Comparison of ENCODE assay signal across 1 cellular context in the genomic region with DNA sequence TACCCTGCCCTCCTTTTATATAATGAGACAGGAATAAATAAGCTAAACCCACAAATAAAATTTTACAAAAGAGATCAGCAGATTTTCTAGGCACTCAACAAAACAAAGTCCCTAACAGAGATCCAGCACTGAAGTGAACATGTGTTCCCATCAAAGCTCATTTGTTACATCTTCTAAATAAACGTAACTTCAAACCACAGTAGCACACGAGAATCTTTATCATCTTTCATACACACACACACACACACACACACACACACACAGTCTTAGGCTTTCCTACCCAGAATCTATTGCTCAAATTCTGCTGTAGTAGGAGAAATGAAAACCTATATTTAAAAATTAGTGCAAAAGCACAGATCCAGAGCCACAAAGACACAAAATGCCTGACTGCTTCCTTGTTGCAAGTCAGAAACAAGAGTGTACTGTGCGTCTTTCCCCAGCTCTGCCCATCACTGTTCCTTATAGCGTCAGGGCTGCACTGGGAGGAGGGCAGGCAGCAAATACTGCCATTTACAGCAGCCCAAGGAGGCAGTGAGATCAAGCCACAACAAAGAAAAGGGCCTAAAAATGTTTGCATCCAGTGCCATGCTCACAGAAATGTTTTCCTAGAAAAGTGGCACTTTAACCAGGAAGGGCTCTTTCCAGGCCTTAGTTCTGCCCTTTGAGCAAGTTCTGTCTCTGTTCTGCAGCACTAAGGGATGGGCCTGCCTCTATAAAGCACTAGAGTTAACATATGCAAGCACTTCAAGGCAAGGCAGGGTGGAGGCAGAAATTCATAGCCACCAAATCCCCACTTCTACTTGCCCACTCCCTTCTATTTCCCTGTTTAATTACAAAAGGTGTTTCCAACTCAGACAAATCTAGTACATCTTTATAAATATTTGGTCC.
TF ChIP-seq lines count a peak whose summit lies in the region.

No MANE protein-coding gene starts in this region.

TF ChIP-seq in HepG2, 621 proteins besides CTCF, POLR2A, EP300 and RAD21:
- peak; percentile 33; the same call in 1 of the 2 replicates for TF ChIP-seq RBFOX2 (IDR thresholded peaks at IDR 0.05; ENCODE audit: low read depth, low read length)
- peak; percentile 49; the same call in 1 of the 2 replicates for TF ChIP-seq ZNF12 (CRISPR knock-in tag; IDR thresholded peaks at IDR 0.05)
- TF ChIP-seq, protein P1, sequence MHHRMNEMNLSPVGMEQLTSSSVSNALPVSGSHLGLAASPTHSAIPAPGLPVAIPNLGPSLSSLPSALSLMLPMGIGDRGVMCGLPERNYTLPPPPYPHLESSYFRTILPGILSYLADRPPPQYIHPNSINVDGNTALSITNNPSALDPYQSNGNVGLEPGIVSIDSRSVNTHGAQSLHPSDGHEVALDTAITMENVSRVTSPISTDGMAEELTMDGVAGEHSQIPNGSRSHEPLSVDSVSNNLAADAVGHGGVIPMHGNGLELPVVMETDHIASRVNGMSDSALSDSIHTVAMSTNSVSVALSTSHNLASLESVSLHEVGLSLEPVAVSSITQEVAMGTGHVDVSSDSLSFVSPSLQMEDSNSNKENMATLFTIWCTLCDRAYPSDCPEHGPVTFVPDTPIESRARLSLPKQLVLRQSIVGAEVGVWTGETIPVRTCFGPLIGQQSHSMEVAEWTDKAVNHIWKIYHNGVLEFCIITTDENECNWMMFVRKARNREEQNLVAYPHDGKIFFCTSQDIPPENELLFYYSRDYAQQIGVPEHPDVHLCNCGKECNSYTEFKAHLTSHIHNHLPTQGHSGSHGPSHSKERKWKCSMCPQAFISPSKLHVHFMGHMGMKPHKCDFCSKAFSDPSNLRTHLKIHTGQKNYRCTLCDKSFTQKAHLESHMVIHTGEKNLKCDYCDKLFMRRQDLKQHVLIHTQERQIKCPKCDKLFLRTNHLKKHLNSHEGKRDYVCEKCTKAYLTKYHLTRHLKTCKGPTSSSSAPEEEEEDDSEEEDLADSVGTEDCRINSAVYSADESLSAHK (CRISPR knock-in tag; IDR thresholded peaks at IDR 0.05; ENCODE audit: borderline replicate concordance): no peak
